Comparison of ENCODE assay signal across 12 cellular contexts in genomic region chr3:150074277-150074676, GRCh38.
DNase-seq lines count a peak whose midpoint lies in the region; ATAC-seq and TF ChIP-seq lines count a peak whose summit lies in the region.
"Had no signal": no experiment of that assay in that cellular context is flagged by ENCODE, and none has a peak within 500 bp of the region (broad histone marks: within the 10 kb centered on the region; RNA-seq: fewer than 3 reads in every experiment).

No MANE protein-coding gene starts in this region.

- TF ChIP-seq POLR2A in prostate gland (IDR thresholded peaks at IDR 0.05): no peak

- H3K9me3 ChIP-seq in AG04450 (ENCODE audit: control insufficient read depth, insufficient read depth, low read length) (peaks cover 5% of the 10 kb centered on the region; the same call in 1 of the 2 replicates), adipocyte (ENCODE audit: control insufficient read depth, low read length) (peaks cover 12% of the 10 kb centered on the region), prostate gland (no peaks in the 10 kb centered on the region)
- no peaks in the 10 kb centered on the region for H3K9me3 ChIP-seq in CD4-positive, alpha-beta memory T cell (ENCODE audit: control insufficient read depth in 1 of 2, low read length in 2 of 2)

- no peak overlapping the region for H3K27ac ChIP-seq in AG04450 (ENCODE audit: low read depth, low read length)
- no peak overlapping the region for H3K27ac ChIP-seq in CD4-positive, alpha-beta memory T cell (ENCODE audit: low read depth, low read length)
- H3K27ac ChIP-seq in prostate gland: no peak overlapping the region
- H3K27ac ChIP-seq: HL-60 had no signal

- intact Hi-C loops in CD4-positive, alpha-beta memory T cell (cut with micrococcal nuclease): no loop called here
- intact Hi-C loops in prostate gland (cut with DNase I): no loop called here

- TF ChIP-seq CTCF in AG04450 (IDR thresholded peaks at IDR 0.05; ENCODE audit: low read depth, low read length) (no peak), prostate gland (IDR thresholded peaks at IDR 0.05) (no peak), omental fat pad (IDR thresholded peaks at IDR 0.05) (no peak)

- no peaks in the 10 kb centered on the region for H3K36me3 Mint-ChIP-seq in CD4-positive, alpha-beta memory T cell

- H3K4me1 Mint-ChIP-seq in CD4-positive, alpha-beta memory T cell: no peaks in the 10 kb centered on the region

- WGBS in prostate gland: 90% methylated on average over 3 of the region's 3 CpGs

- no peaks in the 10 kb centered on the region for H3K36me3 ChIP-seq in adipocyte (ENCODE audit: control insufficient read depth, insufficient read depth, low read length, severe bottlenecking)
- H3K36me3 ChIP-seq in CD4-positive, alpha-beta memory T cell (ENCODE audit: insufficient read depth, low read length): no peaks in the 10 kb centered on the region
- no peaks in the 10 kb centered on the region for H3K36me3 ChIP-seq in prostate gland

- H3K27me3 ChIP-seq in AG04450 (ENCODE audit: control insufficient read depth, insufficient read depth, low read length) (no peaks in the 10 kb centered on the region), adipocyte (replicated peaks; ENCODE audit: control insufficient read depth, insufficient read depth, low read length) (no peaks in the 10 kb centered on the region), prostate gland (replicated peaks; ENCODE audit: insufficient read depth) (no peaks in the 10 kb centered on the region)
- no peaks in the 10 kb centered on the region for H3K27me3 ChIP-seq in CD4-positive, alpha-beta memory T cell (ENCODE audit: insufficient read depth, low read length)

- no peak overlapping the region for H3K4me3 Mint-ChIP-seq in CD4-positive, alpha-beta memory T cell

- no peak overlapping the region for H3K9ac ChIP-seq in adipocyte (ENCODE audit: low read length)

- H3K27ac Mint-ChIP-seq in CD4-positive, alpha-beta memory T cell: no peak overlapping the region

- H3K27me3 Mint-ChIP-seq in CD4-positive, alpha-beta memory T cell: peaks cover 14 to 21% of the 10 kb centered on the region in 2 donors

- H3K4me1 ChIP-seq in adipocyte (ENCODE audit: control insufficient read depth, insufficient read depth, low read length): peaks cover 13% of the 10 kb centered on the region
- no peaks in the 10 kb centered on the region for H3K4me1 ChIP-seq in CD4-positive, alpha-beta memory T cell (ENCODE audit: insufficient read depth, low read length)
- no peaks in the 10 kb centered on the region for H3K4me1 ChIP-seq in prostate gland (replicated peaks)

- H3K4me3 ChIP-seq in AG04450 (ENCODE audit: low read depth, low read length) (peak overlapping the region; percentile 31; the same call in 1 of the 2 replicates), adipocyte (ENCODE audit: low read length) (peak overlapping the region; percentile 7), prostate gland (no peak overlapping the region)
- H3K4me3 ChIP-seq in CD4-positive, alpha-beta memory T cell (ENCODE audit: low read length in 2 of 2): no peak overlapping the region

- peak; percentile 78 for ATAC-seq in GM19452 (IDR thresholded peaks at IDR 0.05; ENCODE audit: unreplicated experiment)
- ATAC-seq in HG02870 (IDR thresholded peaks at IDR 0.05; ENCODE audit: unreplicated experiment): peak; percentile 72
- no peak for ATAC-seq in omental fat pad (ENCODE audit: low FRiP score)
- ATAC-seq in HG02840 (IDR thresholded peaks at IDR 0.05; ENCODE audit: low FRiP score, unreplicated experiment): no peak
- ATAC-seq: left ventricle myocardium superior had no signal

- CTCF ChIA-PET in AG04450 (lab: Charles Lee): interaction anchor here (0.5 to 1.9 kb wide), 5 partner anchors 12 to 253 kb away, joined by 3 to 5 read pairs (median 3); no protein-coding TSS in a partner anchor
- CTCF ChIA-PET in CD4-positive, alpha-beta memory T cell (lab: Charles Lee; ENCODE audit: partially characterized antibody): no interaction called here

- H3K9me3 Mint-ChIP-seq in CD4-positive, alpha-beta memory T cell: peaks cover 0 to 11% (median 8%) of the 10 kb centered on the region in 8 donors

- POLR2A ChIA-PET in AG04450 (lab: Yijun Ruan, JAX): no interaction called here
- POLR2A ChIA-PET in CD4-positive, alpha-beta memory T cell (lab: Charles Lee; ENCODE audit: partially characterized antibody): no interaction called here

- no peak for DNase-seq in AG04450 (ENCODE audit: low read depth, low spot score)
- DNase-seq in adipocyte (ENCODE audit: low read depth): no peak
- DNase-seq in CD4-positive, alpha-beta memory T cell: no peak
- DNase-seq in prostate gland (ENCODE audit: low spot score): no peak
- no peak for DNase-seq in omental fat pad (ENCODE audit: low spot score)
- DNase-seq: activated gamma-delta T cell treated with Interleukin-2 at 50 U/mL for 16 hours, left ventricle myocardium superior, nucleus accumbens had no signal

Comparison
In these comparisons a context has a peak if more than half of its experiments do, and no peak if none do; other contexts are left out.
1. H3K4me3 ChIP-seq: peak in AG04450 (single experiment) and adipocyte (single experiment); none in CD4-positive, alpha-beta memory T cell (0 of 2) and prostate gland (0 of 2).
2. ATAC-seq: peak in GM19452 (single experiment) and HG02870 (single experiment); none in omental fat pad (single experiment) and HG02840 (single experiment).